ENCODE assay signal across 8 cellular contexts in the genomic region with DNA sequence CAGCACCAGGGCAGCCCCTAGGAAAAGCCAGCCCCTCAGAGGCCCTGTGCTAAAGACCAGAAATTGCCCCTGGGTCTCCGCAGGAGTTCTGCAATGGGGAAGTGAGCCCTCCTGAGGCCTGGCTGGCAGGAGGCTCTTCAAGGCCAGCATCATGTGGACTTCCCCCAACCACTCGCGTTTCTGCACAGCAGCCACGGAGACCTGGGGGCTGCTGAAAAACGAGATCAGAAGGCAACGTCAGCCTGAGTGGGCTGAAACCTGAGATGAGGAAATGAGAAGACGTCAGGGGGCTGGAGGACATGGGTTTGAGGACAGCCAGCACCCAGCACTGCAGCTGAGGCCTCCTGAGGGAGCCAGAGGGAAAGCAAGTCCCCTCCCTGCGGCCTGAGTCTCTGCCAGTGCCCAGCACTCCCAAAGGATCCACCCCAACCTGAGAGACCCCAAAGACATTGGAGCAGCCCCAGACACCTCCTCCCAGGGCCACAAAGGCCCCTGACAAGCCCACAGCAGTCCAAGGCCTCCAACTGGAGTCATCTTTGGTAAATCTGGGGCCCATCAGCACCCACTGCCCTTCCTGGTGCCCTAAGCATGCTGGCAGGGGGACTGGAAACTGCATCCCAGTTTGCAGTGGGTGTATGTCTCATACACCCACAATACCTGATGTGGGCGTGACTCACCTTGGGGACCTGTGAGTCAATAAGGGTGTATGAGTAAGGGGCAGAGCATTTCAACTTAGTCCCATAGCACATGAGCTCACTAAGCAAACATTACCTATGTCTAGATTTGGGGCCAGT. TPM values are rescaled to one million over a fixed set of nuclear protein-coding genes. Genes with fewer than 3 reads are reported as not detected.
DNase-seq lines count a peak whose midpoint lies in the region; ATAC-seq and TF ChIP-seq lines count a peak whose summit lies in the region.

No MANE protein-coding gene starts in this region.

- no peak overlapping the region for H3K4me3 Mint-ChIP-seq in type B pancreatic cell

- POLR2A ChIA-PET in SK-N-SH (lab: Yijun Ruan, JAX): no interaction called here

- H3F3A ChIP-seq in SK-N-SH (replicated peaks; ENCODE audit: insufficient read depth): no peaks in the 10 kb centered on the region

- TF ChIP-seq RAD21 in SK-N-SH (IDR thresholded peaks at IDR 0.05; ENCODE audit: low read length): no peak

- no peaks in the 10 kb centered on the region for H3K36me3 Mint-ChIP-seq in type B pancreatic cell

- H3K4me3 ChIP-seq in SK-N-SH (ENCODE audit: low read depth in 2 of 2, low read length in 1 of 2) (no peak overlapping the region), fibroblast of lung (replicated peaks in 1 of 4; ENCODE audit: control extremely low read depth in 1 of 4, insufficient read depth in 1 of 4, low read depth in 3 of 4, low read length in 4 of 4) (no peak overlapping the region)

- H3K79me2 ChIP-seq in SK-N-SH (ENCODE audit: insufficient read depth) (no peaks in the 10 kb centered on the region), fibroblast of lung (ENCODE audit: control insufficient read depth, insufficient read depth, low read length) (no peaks in the 10 kb centered on the region)

- TF ChIP-seq CTCF in SK-N-SH (IDR thresholded peaks at IDR 0.05): no peak
- no peak for TF ChIP-seq CTCF in fibroblast of lung (conservative IDR thresholded peaks at IDR 0.05 in 1 of 2, IDR thresholded peaks at IDR 0.05 in 1 of 2; ENCODE audit: low read depth in 1 of 2, low read length in 2 of 2)
- TF ChIP-seq CTCF in type B pancreatic cell (conservative IDR thresholded peaks at IDR 0.05): no peak

- H3K9me3 Mint-ChIP-seq in type B pancreatic cell: no peaks in the 10 kb centered on the region

- H3K27me3 ChIP-seq in SK-N-SH (ENCODE audit: insufficient read depth) (no peaks in the 10 kb centered on the region), fibroblast of lung (ENCODE audit: control insufficient read depth, insufficient read depth, low read length) (no peaks in the 10 kb centered on the region)

- ATAC-seq in SK-N-SH treated with all-trans-retinoic acid at 6 μM for 48 hours: no peak
- ATAC-seq in HG02798 (IDR thresholded peaks at IDR 0.05; ENCODE audit: poor library complexity, unreplicated experiment): peak; percentile 43

- H3K9me2 ChIP-seq in SK-N-SH: no peaks in the 10 kb centered on the region

- no peaks in the 10 kb centered on the region for H3K36me3 ChIP-seq in SK-N-SH (replicated peaks in 1 of 2; ENCODE audit: control insufficient read depth in 1 of 2, insufficient read depth in 2 of 2, low read length in 1 of 2)
- H3K36me3 ChIP-seq in fibroblast of lung (ENCODE audit: control insufficient read depth, insufficient read depth, low read length): no peaks in the 10 kb centered on the region

- H3K27ac Mint-ChIP-seq in type B pancreatic cell: peak overlapping the region; percentile 45

- H3K9me3 ChIP-seq in SK-N-SH (no peaks in the 10 kb centered on the region), fibroblast of lung (ENCODE audit: control insufficient read depth, insufficient read depth, low read depth, low read length) (no peaks in the 10 kb centered on the region)

- 66% methylated on average over 4 of the region's 9 CpGs for WGBS in SK-N-SH (ENCODE audit: low lambda C conversion rate)

- H3K4me2 ChIP-seq in SK-N-SH (0 out of 2 replicates have a peak overlapping the region, but pooled peaks have one; percentile 15), fibroblast of lung (ENCODE audit: extremely low read depth, insufficient read depth, low read length) (no peak overlapping the region)

- peaks cover 34% of the 10 kb centered on the region for H3K4me1 Mint-ChIP-seq in type B pancreatic cell (ENCODE audit: unreplicated experiment)

- H3K27ac ChIP-seq in SK-N-SH (ENCODE audit: low read depth in 2 of 2, low read length in 1 of 2) (no peak overlapping the region), fibroblast of lung (ENCODE audit: insufficient read depth, low read length) (no peak overlapping the region)

- H2AFZ ChIP-seq in SK-N-SH (ENCODE audit: low read depth): no peak overlapping the region
- no peak overlapping the region for H2AFZ ChIP-seq in fibroblast of lung (ENCODE audit: low read length)

- H3K27me3 Mint-ChIP-seq in type B pancreatic cell: no peaks in the 10 kb centered on the region

- H4K20me1 ChIP-seq in SK-N-SH (ENCODE audit: insufficient read depth): no peaks in the 10 kb centered on the region
- no peaks in the 10 kb centered on the region for H4K20me1 ChIP-seq in fibroblast of lung (ENCODE audit: control insufficient read depth, extremely low read depth, insufficient read depth, low read length)

- H3K4me1 ChIP-seq in SK-N-SH (ENCODE audit: control insufficient read depth in 1 of 2, insufficient read depth in 2 of 2, low read depth in 1 of 2, low read length in 1 of 2) (peaks cover 0 to 13% of the 10 kb centered on the region in 2 experiments; a peak in 2 of 4 replicates), fibroblast of lung (ENCODE audit: control insufficient read depth, extremely low read depth, insufficient read depth, low read length) (peaks cover 38% of the 10 kb centered on the region)

- CTCF ChIA-PET in SK-N-SH (lab: Yijun Ruan, JAX): interaction anchor here (1.1 kb wide), 1 partner anchor 14 kb away, joined by 4 read pairs; no protein-coding TSS in a partner anchor

- TF ChIP-seq EP300 in SK-N-SH (IDR thresholded peaks at IDR 0.05; ENCODE audit: borderline replicate concordance in 1 of 2, low read depth in 1 of 2, low read length in 1 of 2): no peak

- H3K9ac ChIP-seq in SK-N-SH (no peak overlapping the region), fibroblast of lung (ENCODE audit: insufficient read depth, low read length) (no peak overlapping the region)

- no peak for DNase-seq in SK-N-SH
- peak; percentile 64 for DNase-seq in SIG-M5 treated with dmso at 0.1 percent for 504 hours (lab: John Stamatoyannopoulos, UW; ENCODE audit: unreplicated experiment)
- peak; percentile 33 to 94 for DNase-seq in fibroblast of lung (ENCODE audit: low read depth in 2 of 2)
- no peak for DNase-seq in type B pancreatic cell (ENCODE audit: extremely low spot score, unreplicated experiment)
- no peak for DNase-seq in NCI-H446 (lab: John Stamatoyannopoulos, UW)
- DNase-seq in NCI-H526 treated with DMSO at 0.1 percent for 48 hours (lab: John Stamatoyannopoulos, UW): no peak

TF ChIP-seq in SK-N-SH, 30 proteins besides CTCF, POLR2A, EP300 and RAD21:
- TF ChIP-seq ELF1 (IDR thresholded peaks at IDR 0.05) (no peak), FOSL2 (IDR thresholded peaks at IDR 0.05; ENCODE audit: borderline replicate concordance, low read depth) (peak; percentile 60; the same call in 1 of the 2 replicates)

TF ChIP-seq in SK-N-SH treated with all-trans-retinoic acid at 6 μM for 48 hours, 23 proteins besides CTCF, POLR2A, EP300 and RAD21 (continues in another document):
- TF ChIP-seq PPARA (CRISPR knock-in tag; IDR thresholded peaks at IDR 0.05; ENCODE audit: borderline replicate concordance) (no peak), CSDC2 (CRISPR knock-in tag; IDR thresholded peaks at IDR 0.05) (no peak), TCF4 (CRISPR knock-in tag; IDR thresholded peaks at IDR 0.05; ENCODE audit: borderline replicate concordance) (no peak), ZFP30 (CRISPR knock-in tag; IDR thresholded peaks at IDR 0.05) (no peak), ARNTL (CRISPR knock-in tag; IDR thresholded peaks at IDR 0.05; ENCODE audit: borderline replicate concordance, low read depth) (no peak), BACH2 (CRISPR knock-in tag; IDR thresholded peaks at IDR 0.05; ENCODE audit: borderline replicate concordance) (no peak), ZNF8 (CRISPR knock-in tag; IDR thresholded peaks at IDR 0.05) (no peak), SNAI2 (CRISPR knock-in tag; IDR thresholded peaks at IDR 0.05) (no peak), ZC3H10 (CRISPR knock-in tag; IDR thresholded peaks at IDR 0.05) (no peak)
- TF ChIP-seq, protein P1, sequence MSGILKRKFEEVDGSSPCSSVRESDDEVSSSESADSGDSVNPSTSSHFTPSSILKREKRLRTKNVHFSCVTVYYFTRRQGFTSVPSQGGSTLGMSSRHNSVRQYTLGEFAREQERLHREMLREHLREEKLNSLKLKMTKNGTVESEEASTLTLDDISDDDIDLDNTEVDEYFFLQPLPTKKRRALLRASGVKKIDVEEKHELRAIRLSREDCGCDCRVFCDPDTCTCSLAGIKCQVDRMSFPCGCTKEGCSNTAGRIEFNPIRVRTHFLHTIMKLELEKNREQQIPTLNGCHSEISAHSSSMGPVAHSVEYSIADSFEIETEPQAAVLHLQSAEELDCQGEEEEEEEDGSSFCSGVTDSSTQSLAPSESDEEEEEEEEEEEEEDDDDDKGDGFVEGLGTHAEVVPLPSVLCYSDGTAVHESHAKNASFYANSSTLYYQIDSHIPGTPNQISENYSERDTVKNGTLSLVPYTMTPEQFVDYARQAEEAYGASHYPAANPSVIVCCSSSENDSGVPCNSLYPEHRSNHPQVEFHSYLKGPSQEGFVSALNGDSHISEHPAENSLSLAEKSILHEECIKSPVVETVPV (CRISPR knock-in tag; IDR thresholded peaks at IDR 0.05): no peak

RNA-seq across cellular contexts. Expression of a gene that starts 29.2 kb away (rescaled TPM):
- polyA plus RNA-seq in SK-N-SH (2012; rRNA removed): 0.08 TPM in 1 of 2 replicates, not detected in the other
- polyA plus RNA-seq in SK-N-SH (2012; cell fraction: cytosol; rRNA removed): 0.03 TPM in 1 of 2 replicates, not detected in the other
- polyA plus RNA-seq in SK-N-SH (2012; cell fraction: nucleus; rRNA removed): not detected in 2 replicates
- 0.33 and 0.51 TPM in 2 replicates for total RNA-seq in fibroblast of lung
- 0.05 and 0.07 TPM in 2 replicates for polyA plus RNA-seq in fibroblast of lung
- polyA plus RNA-seq in fibroblast of lung (2012): 0.15 TPM in 1 of 2 replicates, not detected in the other
- 3.1 TPM in 1 of 2 replicates, not detected in the other for polyA minus RNA-seq in fibroblast of lung (ENCODE audit: low replicate concordance)
- total RNA-seq in type B pancreatic cell (ENCODE audit: low replicate concordance): 0.80 and 1.0 TPM in 2 replicates

RNA-seq across cellular contexts. Expression of a gene that starts 37.1 kb away (rescaled TPM):
- 0.80 and 1.3 TPM in 2 replicates for polyA plus RNA-seq in SK-N-SH (2012; rRNA removed)
- 0.50 and 0.92 TPM in 2 replicates for polyA plus RNA-seq in SK-N-SH (2012; cell fraction: cytosol; rRNA removed)
- polyA plus RNA-seq in SK-N-SH (2012; cell fraction: nucleus; rRNA removed): 1.1 and 1.3 TPM in 2 replicates
- 2.3 and 5.6 TPM in 2 replicates for total RNA-seq in fibroblast of lung
- polyA plus RNA-seq in fibroblast of lung: 12.5 and 18.5 TPM in 2 replicates
- 16.1 and 22.2 TPM in 2 replicates for polyA plus RNA-seq in fibroblast of lung (2012)
- 18.9 and 29.8 TPM in 2 replicates for polyA minus RNA-seq in fibroblast of lung (ENCODE audit: low replicate concordance)
- 6.3 and 11.2 TPM in 2 replicates for total RNA-seq in type B pancreatic cell (ENCODE audit: low replicate concordance)

Comparison
In these comparisons a context has a peak if more than half of its experiments do, and no peak if none do; other contexts are left out.
1. DNase-seq: peak in SIG-M5 treated with dmso at 0.1 percent for 504 hours (single experiment) and fibroblast of lung (2 of 2); none in SK-N-SH (single experiment), type B pancreatic cell (single experiment), NCI-H446 (0 of 2) and NCI-H526 treated with DMSO at 0.1 percent for 48 hours (single experiment).